Comparison of ENCODE assay signal across 9 cellular contexts in genomic region chr10:103800789-103801540, GRCh38. TPM values are rescaled to one million over a fixed set of nuclear protein-coding genes. Genes with fewer than 3 reads are reported as not detected.
DNase-seq lines count a peak whose midpoint lies in the region; ATAC-seq and TF ChIP-seq lines count a peak whose summit lies in the region.
"Had no signal": no experiment of that assay in that cellular context is flagged by ENCODE, and none has a peak within 500 bp of the region (broad histone marks: within the 10 kb centered on the region; RNA-seq: fewer than 3 reads in every experiment).

No MANE protein-coding gene starts in this region.

- H3K36me3 ChIP-seq in smooth muscle cell (ENCODE audit: low read depth) (no peaks in the 10 kb centered on the region), spleen (peaks cover 0 to 30% (median 0%) of the 10 kb centered on the region in 6 donors)
- H3K36me3 ChIP-seq: pancreas had no signal

- H3K4me1 ChIP-seq in smooth muscle cell (ENCODE audit: low read depth) = peaks cover 24% of the 10 kb centered on the region
- peaks cover 0 to 9% (median 0%) of the 10 kb centered on the region in 6 donors for H3K4me1 ChIP-seq in spleen
- H3K4me1 ChIP-seq: pancreas had no signal

- 42% methylated on average over 10 of the region's 10 CpGs for WGBS in smooth muscle cell (ENCODE audit: low lambda C conversion rate)
- WGBS in spleen, 5 donors = 47 to 51% (median 47%) methylated on average over 10 of the region's 10 CpGs

- no peak overlapping the region for H2AFZ ChIP-seq in smooth muscle cell (ENCODE audit: low read depth)

- H3K27ac ChIP-seq in smooth muscle cell (ENCODE audit: low read depth) (peak overlapping the region; percentile 82), spleen (peak overlapping the region in 3 of 8 donors; percentile 24 to 63 (median 45))
- H3K27ac ChIP-seq: pancreas had no signal

- in situ Hi-C loops in Caki2 (cut with HindIII; ENCODE audit: low pct_unique_long_range_greater_than_20kb, low sequenced_read_pairs) = no loop called here

- H3K9me3 ChIP-seq in smooth muscle cell (replicated peaks; ENCODE audit: low read depth) = no peaks in the 10 kb centered on the region
- no peaks in the 10 kb centered on the region for H3K9me3 ChIP-seq in spleen
- H3K9me3 ChIP-seq: pancreas had no signal

- no peaks in the 10 kb centered on the region for H3K36me3 Mint-ChIP-seq in activated T-helper 17 cell treated with anti-CD3 and anti-CD28 coated beads, Interleukin-2, amount 50 U/mL, for 72 hours (ENCODE audit: low read depth)

- TF ChIP-seq POLR2A in NB4 (IDR thresholded peaks at IDR 0.05; ENCODE audit: extremely low read depth, insufficient read length) (no peak), spleen (IDR thresholded peaks at IDR 0.05) (no peak)

- H3K79me2 ChIP-seq in smooth muscle cell (ENCODE audit: low read depth) = peaks cover 25% of the 10 kb centered on the region

- H3K4me3 Mint-ChIP-seq in activated T-helper 17 cell treated with anti-CD3 and anti-CD28 coated beads, Interleukin-2, amount 50 U/mL, for 72 hours = peak overlapping the region; percentile 15

- intact Hi-C loops in spleen (cut with DNase I; ENCODE audit: low total_unique reads) = no loop called here

- H3K4me1 Mint-ChIP-seq in activated T-helper 17 cell treated with anti-CD3 and anti-CD28 coated beads, Interleukin-2, amount 50 U/mL, for 72 hours = peaks cover 17% of the 10 kb centered on the region

- peak; percentile 19 for DNase-seq in Caki2 (ENCODE audit: low read depth)
- DNase-seq in NB4 (ENCODE audit: low read depth) = peak; percentile 84
- DNase-seq in smooth muscle cell (lab: John Stamatoyannopoulos, UW; ENCODE audit: unreplicated experiment) = no peak
- no peak for DNase-seq in spleen
- no peak for DNase-seq in GM03348 (ENCODE audit: low spot score)
- DNase-seq: pancreas had no signal

- ATAC-seq in GM21515 (IDR thresholded peaks at IDR 0.05; ENCODE audit: unreplicated experiment) (peak; percentile 67), HG03196 (IDR thresholded peaks at IDR 0.05; ENCODE audit: unreplicated experiment) (no peak)
- peak; percentile 94 for ATAC-seq in activated T-helper 17 cell treated with anti-CD3 and anti-CD28 coated beads, Interleukin-2, amount 50 U/mL, for 72 hours (replicated peaks)

- peak overlapping the region; percentile 18 for H3K4me2 ChIP-seq in smooth muscle cell

- H3K27me3 ChIP-seq in smooth muscle cell (ENCODE audit: low read depth) = no peaks in the 10 kb centered on the region
- no peaks in the 10 kb centered on the region for H3K27me3 ChIP-seq in spleen (replicated peaks in 1 of 7)
- H3K27me3 ChIP-seq: pancreas had no signal

- peaks cover 17% of the 10 kb centered on the region for H3F3A ChIP-seq in smooth muscle cell (ENCODE audit: low read depth)

- no peaks in the 10 kb centered on the region for H3K9me3 Mint-ChIP-seq in activated T-helper 17 cell treated with anti-CD3 and anti-CD28 coated beads, Interleukin-2, amount 50 U/mL, for 72 hours

- H3K27ac Mint-ChIP-seq in activated T-helper 17 cell treated with anti-CD3 and anti-CD28 coated beads, Interleukin-2, amount 50 U/mL, for 72 hours = peak overlapping the region; percentile 52

- H3K4me3 ChIP-seq in NB4 (ENCODE audit: low read depth, low read length) = no peak overlapping the region
- H3K4me3 ChIP-seq in smooth muscle cell = no peak overlapping the region
- no peak overlapping the region for H3K4me3 ChIP-seq in spleen
- H3K4me3 ChIP-seq: pancreas had no signal

- TF ChIP-seq CTCF in NB4 (IDR thresholded peaks at IDR 0.05; ENCODE audit: low read depth, low read length) = no peak
- TF ChIP-seq CTCF in smooth muscle cell (IDR thresholded peaks at IDR 0.05; ENCODE audit: borderline replicate concordance, insufficient read depth, poor library complexity, severe bottlenecking) = no peak
- no peak for TF ChIP-seq CTCF in spleen (IDR thresholded peaks at IDR 0.05 in 8 of 11, conservative IDR thresholded peaks at IDR 0.05 in 3 of 11)

- H3K9ac ChIP-seq in smooth muscle cell (ENCODE audit: low read depth) = peak overlapping the region; percentile 13

- H3K27me3 Mint-ChIP-seq in activated T-helper 17 cell treated with anti-CD3 and anti-CD28 coated beads, Interleukin-2, amount 50 U/mL, for 72 hours = no peaks in the 10 kb centered on the region

- peaks cover 98% of the 10 kb centered on the region for H4K20me1 ChIP-seq in smooth muscle cell (ENCODE audit: low read depth)

RNA-seq across cellular contexts. Expression of gene SH3PXD2A, which starts 54.4 kb away (rescaled TPM):
- 2.8 and 3.1 TPM in 2 replicates for total RNA-seq in Caki2 (2014; rRNA removed; shearing (Covaris generic); ENCODE audit: low replicate concordance)
- 10 to 100 TPM in 1 of 2 donors, 1 to 10 TPM in 1; 8.0 to 19.3 TPM for total RNA-seq in activated T-helper 17 cell treated with anti-CD3 and anti-CD28 coated beads, Interleukin-2, amount 50 U/mL, for 72 hours
- total RNA-seq in smooth muscle cell (37.6 and 37.9 TPM in 2 replicates), spleen (10 to 100 TPM; 27.9 to 50.0 (median 38.8) TPM)
- polyA plus RNA-seq in smooth muscle cell (30.1 and 33.4 TPM in 2 replicates), spleen (1 to 10 TPM; 2.6 to 8.1 (median 4.4) TPM)

Comparison
In these comparisons a context has a peak if more than half of its experiments do, and no peak if none do; other contexts are left out.
1. DNase-seq: peak in Caki2 (single experiment) and NB4 (single experiment); none in smooth muscle cell (single experiment), spleen (single experiment) and GM03348 (single experiment).